Comparison of ENCODE assay signal across 8 cellular contexts in the genomic region with DNA sequence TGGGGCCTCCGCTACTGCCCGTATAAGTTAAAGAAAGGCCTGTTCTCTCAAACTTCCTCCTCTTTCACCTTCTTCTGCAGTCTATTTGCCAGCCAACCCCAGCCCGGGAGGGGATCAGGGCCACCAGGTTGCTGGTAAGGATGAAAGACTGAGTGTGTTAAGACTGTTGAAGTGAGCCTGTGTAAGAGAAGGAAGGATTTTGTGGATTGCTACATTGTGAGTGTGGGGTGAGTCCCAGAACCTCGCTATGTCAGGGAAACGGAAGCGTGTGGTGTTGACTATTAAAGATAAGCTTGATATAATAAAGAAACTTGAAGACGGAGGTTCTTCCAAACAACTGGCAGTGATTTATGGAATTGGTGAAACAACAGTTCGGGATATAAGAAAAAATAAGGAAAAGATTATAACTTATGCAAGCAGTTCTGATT. TPM values are rescaled to one million over a fixed set of nuclear protein-coding genes. Genes with fewer than 3 reads are reported as not detected.
DNase-seq lines count a peak whose midpoint lies in the region; ATAC-seq and TF ChIP-seq lines count a peak whose summit lies in the region.

No MANE protein-coding gene starts in this region.

- H3K4me3 ChIP-seq in esophagus (ENCODE audit: low read depth in 1 of 2, low read length in 2 of 2) (peak overlapping the region; percentile 67 to 77), neural cell (ENCODE audit: low read length) (peak overlapping the region; percentile 84)

- H3K27ac ChIP-seq in esophagus (ENCODE audit: low read depth in 2 of 2, low read length in 1 of 2), result peak overlapping the region; percentile 94 to 97
- H3K27ac ChIP-seq in neural cell (ENCODE audit: low read length), result peak overlapping the region; percentile 87

- H3F3A ChIP-seq in neural cell (ENCODE audit: insufficient read depth, low read length, poor library complexity, severe bottlenecking), result no peaks in the 10 kb centered on the region

- no peak for TF ChIP-seq EP300 in neural cell (conservative IDR thresholded peaks at IDR 0.05; ENCODE audit: poor library complexity, severe bottlenecking)

- H4K20me1 ChIP-seq in neural cell (ENCODE audit: insufficient read depth), result no peaks in the 10 kb centered on the region

- H2AFZ ChIP-seq in neural cell (ENCODE audit: low read depth, low read length), result peak overlapping the region; percentile 80

- H3K9me3 ChIP-seq in esophagus (ENCODE audit: control insufficient read depth in 2 of 2, insufficient read depth in 1 of 2, low read depth in 1 of 2, low read length in 1 of 2) (no peaks in the 10 kb centered on the region), neural cell (ENCODE audit: low read length) (no peaks in the 10 kb centered on the region)

- no peaks in the 10 kb centered on the region for H3K4me1 ChIP-seq in esophagus (ENCODE audit: control insufficient read depth in 2 of 2, insufficient read depth in 2 of 2, low read length in 1 of 2)

- H3K79me2 ChIP-seq in neural cell (replicated peaks; ENCODE audit: insufficient read depth, low read length), result peaks cover 34% of the 10 kb centered on the region

- H3K36me3 ChIP-seq in esophagus (ENCODE audit: control insufficient read depth in 2 of 2, insufficient read depth in 2 of 2, low read length in 1 of 2) (no peaks in the 10 kb centered on the region), neural cell (ENCODE audit: insufficient read depth, low read length) (no peaks in the 10 kb centered on the region)

- H3K9me2 ChIP-seq in neural cell (ENCODE audit: insufficient read depth, low read length), result no peaks in the 10 kb centered on the region

- DNase-seq in RPMI8226, result peak; percentile 11
- DNase-seq in OCI-M1 (lab: John Stamatoyannopoulos, UW), result no peak
- DNase-seq in activated gamma-delta T cell (lab: John Stamatoyannopoulos, UW), result no peak
- DNase-seq in NCI-H2029 treated with DMSO at 0.1 percent for 48 hours (lab: John Stamatoyannopoulos, UW), result no peak

- H3K9ac ChIP-seq in neural cell (ENCODE audit: low read length), result peak overlapping the region; percentile 91

- TF ChIP-seq CTCF in neural cell (IDR thresholded peaks at IDR 0.05; ENCODE audit: poor library complexity, severe bottlenecking), result no peak

- ATAC-seq in GM18505 (IDR thresholded peaks at IDR 0.05; ENCODE audit: unreplicated experiment) (peak; percentile 2), GM21717 (IDR thresholded peaks at IDR 0.05; ENCODE audit: unreplicated experiment) (no peak)

- TF ChIP-seq POLR2A in GM18505 (IDR thresholded peaks at IDR 0.05; ENCODE audit: borderline replicate concordance, extremely low read depth, insufficient read depth, insufficient read length), result no peak

- H3K4me2 ChIP-seq in neural cell (ENCODE audit: low read length), result peak overlapping the region; percentile 77

- 25 to 31% methylated on average over 8 of the region's 8 CpGs for WGBS in esophagus, 2 donors

- TF ChIP-seq RAD21 in neural cell (conservative IDR thresholded peaks at IDR 0.05), result no peak

- H3K27me3 ChIP-seq in esophagus (ENCODE audit: control insufficient read depth in 1 of 2, insufficient read depth in 2 of 2, low read length in 2 of 2) (no peaks in the 10 kb centered on the region), neural cell (ENCODE audit: insufficient read depth, low read depth, low read length) (no peaks in the 10 kb centered on the region)

TF ChIP-seq in neural cell, 6 proteins besides CTCF, POLR2A, EP300 and RAD21:
- TF ChIP-seq POLR2AphosphoS5 (IDR thresholded peaks at IDR 0.05) (no peak), MXI1 (conservative IDR thresholded peaks at IDR 0.05; ENCODE audit: poor library complexity, severe bottlenecking) (no peak), SMC3 (conservative IDR thresholded peaks at IDR 0.05; ENCODE audit: poor library complexity) (no peak), EZH2 (IDR thresholded peaks at IDR 0.05; ENCODE audit: borderline replicate concordance, insufficient read depth, low read length, poor library complexity, severe bottlenecking) (no peak), REST (IDR thresholded peaks at IDR 0.05; ENCODE audit: borderline replicate concordance) (no peak), TAF1 (IDR thresholded peaks at IDR 0.05; ENCODE audit: low read depth) (no peak)

RNA-seq across cellular contexts. Expression of gene JRKL, which starts 0.6 kb away (rescaled TPM):
- polyA plus RNA-seq in esophagus (1 to 10 TPM; 3.3 to 3.5 TPM), neural cell (3.1 and 3.5 TPM in 2 replicates)
- 7.8 and 12.2 TPM in 2 replicates for polyA minus RNA-seq in neural cell

RNA-seq across cellular contexts. Expression of gene CCDC82, which starts 0.7 kb away (rescaled TPM):
- polyA plus RNA-seq in esophagus (10 to 100 TPM in 1 of 2 donors, 1 to 10 TPM in 1; 6.8 to 10.4 TPM), neural cell (206 and 238 TPM in 2 replicates)
- 117 and 129 TPM in 2 replicates for polyA minus RNA-seq in neural cell

RNA-seq across cellular contexts. Expression of gene MAML2, which starts 47.4 kb away (rescaled TPM):
- 1 to 10 TPM; 1.9 to 2.0 TPM for polyA plus RNA-seq in esophagus
- polyA plus RNA-seq in neural cell, result 3.1 and 3.6 TPM in 2 replicates
- polyA minus RNA-seq in neural cell, result 16.1 and 23.0 TPM in 2 replicates

Comparison
In these comparisons a context has a peak if more than half of its experiments do, and no peak if none do; other contexts are left out.
1. RNA of gene CCDC82, which starts 0.7 kb away (polyA plus RNA-seq): 206 to 238 TPM in neural cell; 6.8 to 10.4 TPM in esophagus; every median in the first group is over 10 times any median in the second.